In genomic region chr7:27745064-27745583, GRCh38 we compare ENCODE assay signal across 8 cellular contexts. TPM values are rescaled to one million over a fixed set of nuclear protein-coding genes. Genes with fewer than 3 reads are reported as not detected.
DNase-seq lines count a peak whose midpoint lies in the region; ATAC-seq and TF ChIP-seq lines count a peak whose summit lies in the region.

No MANE protein-coding gene starts in this region.

- no peak overlapping the region for H3K14ac ChIP-seq in neuronal stem cell (ENCODE audit: low read length)

- no peak for TF ChIP-seq POLR2A in ovary (IDR thresholded peaks at IDR 0.05)

- H3K79me1 ChIP-seq in neuronal stem cell (ENCODE audit: low read depth, low read length) = peaks cover 6% of the 10 kb centered on the region

- no peak overlapping the region for H2BK120ac ChIP-seq in neuronal stem cell (ENCODE audit: low read depth, low read length)

- TF ChIP-seq EP300 in ovary (IDR thresholded peaks at IDR 0.05) = no peak

- no peak overlapping the region for H2BK5ac ChIP-seq in neuronal stem cell (ENCODE audit: low read length)

- H3K4me1 ChIP-seq in HEK293 (ENCODE audit: control insufficient read depth, insufficient read depth, low read length) (peaks cover 9% of the 10 kb centered on the region), ovary (ENCODE audit: insufficient read depth) (peaks cover 4% of the 10 kb centered on the region), neuronal stem cell (ENCODE audit: control insufficient read depth in 2 of 2, insufficient read depth in 1 of 2, low read depth in 1 of 2, low read length in 2 of 2) (peaks cover 0 to 4% of the 10 kb centered on the region in 2 donors)

- CTCF ChIA-PET in HEK293 (lab: Yijun Ruan, JAX) = interaction anchor here (0.5 to 3.3 kb wide), 31 partner anchors 9 to 832 kb away, joined by 3 to 16 read pairs (median 5); no protein-coding TSS in a partner anchor

- H3K36me3 ChIP-seq in HEK293 (ENCODE audit: control insufficient read depth in 2 of 2, insufficient read depth in 1 of 2, low read length in 2 of 2) = peaks cover 14 to 18% of the 10 kb centered on the region in 2 experiments
- H3K36me3 ChIP-seq in ovary = no peaks in the 10 kb centered on the region
- H3K36me3 ChIP-seq in neuronal stem cell (replicated peaks in 1 of 2; ENCODE audit: control insufficient read depth in 2 of 2, insufficient read depth in 2 of 2, low read length in 2 of 2) = peaks cover 0 to 18% of the 10 kb centered on the region in 2 donors

- H4K91ac ChIP-seq in neuronal stem cell (ENCODE audit: low read depth, low read length, poor library complexity) = no peak overlapping the region

- H3K9ac ChIP-seq in neuronal stem cell (ENCODE audit: low read depth, low read length, poor library complexity) = no peak overlapping the region

- 0 to 3% (median 1%) methylated on average over 2 of the region's 2 CpGs for WGBS in ovary, 3 donors
- WGBS in neuronal stem cell (ENCODE audit: extremely low coverage in 2 of 2, insufficient read length in 2 of 2, insufficient replicate concordance in 1 of 2), 2 donors = no CpG with 5 or more reads among the region's 2 CpGs

- intact Hi-C loops in ovary (cut with DNase I) = loop anchor here in 2 of 4 donors (10.0 kb wide), 2 partner anchors 160 to 270 kb away; no protein-coding TSS in a partner anchor
- intact Hi-C loops in sciatic nerve (cut with DNase I) = no loop called here

- H4K8ac ChIP-seq in neuronal stem cell (ENCODE audit: low read depth, low read length) = no peak overlapping the region

- H3K27ac ChIP-seq in HEK293 (ENCODE audit: extremely low read depth, low read depth, low read length) = no peak overlapping the region
- H3K27ac ChIP-seq in ovary = peak overlapping the region in 1 of 2 donors; percentile 42
- H3K27ac ChIP-seq in neuronal stem cell (replicated peaks; ENCODE audit: low read length) = no peak overlapping the region

- no peak; the same call in 1 of the 2 replicates for TF ChIP-seq CTCF in HEK293 (tag by site-specific recombination; IDR thresholded peaks at IDR 0.05)
- peak; percentile 79 for TF ChIP-seq CTCF in epithelial cell of proximal tubule (conservative IDR thresholded peaks at IDR 0.05; ENCODE audit: low read depth, low read length)
- peak; percentile 39 to 81 (median 64) for TF ChIP-seq CTCF in ovary (IDR thresholded peaks at IDR 0.05)

- DNase-seq in DMS114 treated with DMSO at 0.1 percent for 48 hours (lab: John Stamatoyannopoulos, UW; ENCODE audit: unreplicated experiment) (peak; percentile 64), RKO (ENCODE audit: low spot score) (peak; percentile 80), epithelial cell of proximal tubule (ENCODE audit: low read depth) (peak; percentile 46), ovary (peak in 2 of 5 donors; percentile 32 to 43), sciatic nerve (ENCODE audit: low spot score) (no peak), neuronal stem cell (ENCODE audit: low spot score) (no peak)

- no peak overlapping the region for H3K23ac ChIP-seq in neuronal stem cell (ENCODE audit: low read depth, low read length, poor library complexity)

- H2BK12ac ChIP-seq in neuronal stem cell (ENCODE audit: low read length) = no peak overlapping the region

- ATAC-seq in sciatic nerve (no peak), GM18873 (IDR thresholded peaks at IDR 0.05; ENCODE audit: low FRiP score, unreplicated experiment) (no peak)

- no peak overlapping the region for H2AK5ac ChIP-seq in neuronal stem cell (ENCODE audit: low read depth, low read length)

- no peak overlapping the region for H3K18ac ChIP-seq in neuronal stem cell (ENCODE audit: low read length)

- H3K4ac ChIP-seq in neuronal stem cell (ENCODE audit: low read length) = no peak overlapping the region

- H3K4me2 ChIP-seq in neuronal stem cell (ENCODE audit: insufficient read depth, low read length, poor library complexity, severe bottlenecking) = no peak overlapping the region

- H3K27me3 ChIP-seq in ovary (no peaks in the 10 kb centered on the region), neuronal stem cell (ENCODE audit: control insufficient read depth in 3 of 3, insufficient read depth in 3 of 3, low read depth in 1 of 3, low read length in 3 of 3) (no peaks in the 10 kb centered on the region)

- no peaks in the 10 kb centered on the region for H3K9me3 ChIP-seq in HEK293 (ENCODE audit: control insufficient read depth, insufficient read depth, low read depth, low read length)
- no peaks in the 10 kb centered on the region for H3K9me3 ChIP-seq in ovary
- H3K9me3 ChIP-seq in neuronal stem cell (replicated peaks in 1 of 2; ENCODE audit: control insufficient read depth in 2 of 2, insufficient read depth in 1 of 2, low read depth in 1 of 2, low read length in 2 of 2) = no peaks in the 10 kb centered on the region

- no peak overlapping the region for H2BK15ac ChIP-seq in neuronal stem cell (ENCODE audit: low read length)

- no peak overlapping the region for H3K4me3 ChIP-seq in HEK293 (ENCODE audit: low read depth, low read length)
- no peak overlapping the region for H3K4me3 ChIP-seq in epithelial cell of proximal tubule (ENCODE audit: low read depth, low read length)
- no peak overlapping the region for H3K4me3 ChIP-seq in ovary
- H3K4me3 ChIP-seq in neuronal stem cell (ENCODE audit: low read length in 2 of 2) = no peak overlapping the region

- no peak overlapping the region for H2AFZ ChIP-seq in neuronal stem cell (ENCODE audit: low read length)

- POLR2A ChIA-PET in HEK293 (lab: Yijun Ruan, JAX) = interaction anchor here (1.0 to 1.4 kb wide), 2 partner anchors 29 to 37 kb away, joined by 3 to 4 read pairs; no protein-coding TSS in a partner anchor

TF ChIP-seq in HEK293, 187 proteins besides CTCF, POLR2A, EP300 and RAD21 (continues in another document):
- TF ChIP-seq ZNF843 (tag by site-specific recombination; IDR thresholded peaks at IDR 0.05) (no peak), ZBTB8A (tag by site-specific recombination; IDR thresholded peaks at IDR 0.05) (no peak), SETDB1 (IDR thresholded peaks at IDR 0.05; ENCODE audit: insufficient read length, low read length) (no peak), SCRT1 (tag by site-specific recombination; IDR thresholded peaks at IDR 0.05; ENCODE audit: borderline replicate concordance) (no peak), KLF1 (tag by site-specific recombination; IDR thresholded peaks at IDR 0.05) (no peak), ZNF366 (tag by site-specific recombination; conservative IDR thresholded peaks at IDR 0.05) (peak; percentile 45; the same call in 1 of the 2 replicates), KLF8 (tag by site-specific recombination; IDR thresholded peaks at IDR 0.05) (no peak), YY2 (tag by site-specific recombination; IDR thresholded peaks at IDR 0.05) (no peak), ZNF600 (tag by site-specific recombination; IDR thresholded peaks at IDR 0.05) (peak; percentile 23; the same call in 1 of the 2 replicates), ZNF202 (tag by site-specific recombination; IDR thresholded peaks at IDR 0.05; ENCODE audit: borderline replicate concordance) (no peak), PBX3 (CRISPR knock-in tag; IDR thresholded peaks at IDR 0.05) (no peak), ZNF335 (tag by site-specific recombination; conservative IDR thresholded peaks at IDR 0.05) (no peak), SP7 (tag by site-specific recombination; IDR thresholded peaks at IDR 0.05) (no peak), ZNF140 (tag by site-specific recombination; IDR thresholded peaks at IDR 0.05) (no peak), PRDM1 (tag by site-specific recombination; IDR thresholded peaks at IDR 0.05) (peak; percentile 90), IKZF3 (tag by site-specific recombination; IDR thresholded peaks at IDR 0.05) (peak; percentile 34; the same call in 1 of the 2 replicates), ZNF654 (tag by site-specific recombination; IDR thresholded peaks at IDR 0.05; ENCODE audit: low read depth) (peak; percentile 78), ZFP69B (tag by site-specific recombination; IDR thresholded peaks at IDR 0.05) (no peak), ZNF114 (tag by site-specific recombination; IDR thresholded peaks at IDR 0.05) (no peak)
- TF ChIP-seq, protein P1, sequence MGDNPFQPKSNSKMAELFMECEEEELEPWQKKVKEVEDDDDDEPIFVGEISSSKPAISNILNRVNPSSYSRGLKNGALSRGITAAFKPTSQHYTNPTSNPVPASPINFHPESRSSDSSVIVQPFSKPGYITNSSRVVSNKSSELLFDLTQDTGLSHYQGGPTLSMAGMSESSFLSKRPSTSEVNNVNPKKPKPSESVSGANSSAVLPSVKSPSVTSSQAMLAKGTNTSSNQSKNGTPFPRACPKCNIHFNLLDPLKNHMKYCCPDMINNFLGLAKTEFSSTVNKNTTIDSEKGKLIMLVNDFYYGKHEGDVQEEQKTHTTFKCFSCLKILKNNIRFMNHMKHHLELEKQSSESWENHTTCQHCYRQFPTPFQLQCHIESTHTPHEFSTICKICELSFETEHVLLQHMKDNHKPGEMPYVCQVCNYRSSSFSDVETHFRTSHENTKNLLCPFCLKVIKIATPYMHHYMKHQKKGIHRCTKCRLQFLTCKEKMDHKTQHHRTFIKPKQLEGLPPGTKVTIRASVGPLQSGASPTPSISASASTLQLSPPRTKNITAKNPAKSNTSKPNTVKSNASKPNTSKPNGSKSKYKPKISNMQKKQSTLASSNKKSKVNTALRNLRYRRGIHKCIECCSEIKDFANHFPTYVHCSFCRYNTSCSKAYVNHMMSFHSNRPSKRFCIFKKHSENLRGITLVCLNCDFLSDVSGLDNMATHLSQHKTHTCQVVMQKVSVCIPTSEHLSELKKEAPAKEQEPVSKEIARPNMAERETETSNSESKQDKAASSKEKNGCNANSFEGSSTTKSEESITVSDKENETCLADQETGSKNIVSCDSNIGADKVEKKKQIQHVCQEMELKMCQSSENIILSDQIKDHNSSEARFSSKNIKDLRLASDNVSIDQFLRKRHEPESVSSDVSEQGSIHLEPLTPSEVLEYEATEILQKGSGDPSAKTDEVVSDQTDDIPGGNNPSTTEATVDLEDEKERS (tag by site-specific recombination; IDR thresholded peaks at IDR 0.05) = no peak

RNA-seq across cellular contexts. Expression of gene TAX1BP1, which starts 5.2 kb away (rescaled TPM):
- total RNA-seq in epithelial cell of proximal tubule (38.4 and 63.1 TPM in 2 replicates), ovary (100 to 1,000 TPM in 3 of 7 donors, 10 to 100 TPM in 4; 70.3 to 106 (median 96.9) TPM), sciatic nerve (94.8 TPM)
- polyA plus RNA-seq in ovary = 10 to 100 TPM; 69.3 to 83.7 TPM
- 82.3 TPM for polyA plus RNA-seq in neuronal stem cell (2013, experiment 1 of 2)
- polyA plus RNA-seq in neuronal stem cell (2013, experiment 2 of 2) = 83.2 TPM

Comparison
In these comparisons a context has a peak if more than half of its experiments do, and no peak if none do; other contexts are left out.
1. DNase-seq: peak in DMS114 treated with DMSO at 0.1 percent for 48 hours (single experiment), RKO (single experiment) and epithelial cell of proximal tubule (single experiment); none in sciatic nerve (single experiment) and neuronal stem cell (single experiment).